13 cellular contexts compared by ENCODE assay signal in genomic region chr11:9170450-9170849, GRCh38.
DNase-seq lines count a peak whose midpoint lies in the region; ATAC-seq, FAIRE-seq and TF ChIP-seq lines count a peak whose summit lies in the region.
"Had no signal": no experiment of that assay in that cellular context is flagged by ENCODE, and none has a peak within 500 bp of the region (broad histone marks: within the 10 kb centered on the region; RNA-seq: fewer than 3 reads in every experiment).

No MANE protein-coding gene starts in this region.

- no CpG with 5 or more reads among the region's 2 CpGs for WGBS in mesendoderm (ENCODE audit: extremely low coverage, insufficient coverage, low lambda C conversion rate)
- WGBS in esophagus muscularis mucosa = 71% methylated on average over 2 of the region's 2 CpGs

- dilution Hi-C loops in endothelial cell of umbilical vein (cut with MboI; ENCODE audit: extremely low pct_ligation_motif_present, low sequenced_read_pairs) = no loop called here

- CTCF ChIA-PET in PC-3 (lab: Charles Lee) = interaction anchor here (0.6 to 0.8 kb wide), 2 partner anchors 81 to 336 kb away, joined by 4 to 5 read pairs; no protein-coding TSS in a partner anchor
- CTCF ChIA-PET in endothelial cell of umbilical vein (lab: Charles Lee) = interaction anchor here (0.7 to 2.2 kb wide), 6 partner anchors 25 to 337 kb away, joined by 3 to 11 read pairs (median 3); no protein-coding TSS in a partner anchor

- H2AFZ ChIP-seq in PC-3 (ENCODE audit: low read length) = no peak overlapping the region
- no peak overlapping the region for H2AFZ ChIP-seq in endothelial cell of umbilical vein (ENCODE audit: low read depth, low read length)

- POLR2A ChIA-PET in PC-3 (lab: Charles Lee; ENCODE audit: unreplicated experiment) (no interaction called here), endothelial cell of umbilical vein (lab: Charles Lee) (interaction anchor here (1.3 kb wide), 1 partner anchor 290 kb away, joined by 5 read pairs; the partner anchor contains the start of gene ZNF143)

- no peaks in the 10 kb centered on the region for H4K20me1 ChIP-seq in PC-3 (ENCODE audit: low read length)
- H4K20me1 ChIP-seq in endothelial cell of umbilical vein (replicated peaks; ENCODE audit: control insufficient read depth, extremely low read depth, insufficient read depth, low read length) = no peaks in the 10 kb centered on the region

- no peaks in the 10 kb centered on the region for H3K9me3 ChIP-seq in PC-3 (ENCODE audit: low read length)
- no peaks in the 10 kb centered on the region for H3K9me3 ChIP-seq in endothelial cell of umbilical vein (replicated peaks; ENCODE audit: control insufficient read depth, insufficient read depth, low read length)
- H3K9me3 ChIP-seq in esophagus muscularis mucosa = no peaks in the 10 kb centered on the region
- no peaks in the 10 kb centered on the region for H3K9me3 ChIP-seq in ascending aorta

- intact Hi-C loops in PC-3 (cut with micrococcal nuclease) = no loop called here
- intact Hi-C loops in endothelial cell of umbilical vein (cut with micrococcal nuclease) = loop anchor here (10.0 kb wide), 1 partner anchor 214 kb away; the partner anchor contains the start of gene IPO7
- intact Hi-C loops in esophagus muscularis mucosa (cut with DNase I) = loop anchor here (5.0 to 10.0 kb wide), 2 partner anchors 97 to 334 kb away; partner anchors contain the start of gene DENND5A
- intact Hi-C loops in ascending aorta (cut with DNase I) = no loop called here

- H4K8ac ChIP-seq in mesendoderm (ENCODE audit: low read depth, low read length) = no peak overlapping the region

- H2BK5ac ChIP-seq in mesendoderm (ENCODE audit: low read length) = no peak overlapping the region

- H3K4ac ChIP-seq in mesendoderm (ENCODE audit: low read depth, low read length) = no peak overlapping the region

- H3F3A ChIP-seq in PC-3 (ENCODE audit: low read length, unreplicated experiment) = no peaks in the 10 kb centered on the region

- no peak for FAIRE-seq in endothelial cell of umbilical vein (lab: Jason Lieb, UNC)

- no peak overlapping the region for H3K18ac ChIP-seq in mesendoderm (ENCODE audit: low read length)

- no peak overlapping the region for H3K4me3 ChIP-seq in PC-3 (ENCODE audit: low read length)
- H3K4me3 ChIP-seq in endothelial cell of umbilical vein (replicated peaks in 1 of 3; ENCODE audit: insufficient read depth in 1 of 3, low read depth in 1 of 3, low read length in 3 of 3) = no peak overlapping the region
- no peak overlapping the region for H3K4me3 ChIP-seq in mesendoderm (ENCODE audit: low read length)
- no peak overlapping the region for H3K4me3 ChIP-seq in esophagus muscularis mucosa
- no peak overlapping the region for H3K4me3 ChIP-seq in ascending aorta

- peak; percentile 48 for DNase-seq in EL
- DNase-seq in PC-3 = no peak
- DNase-seq in endothelial cell of umbilical vein (ENCODE audit: low read depth, low spot score) = peak; percentile 17
- DNase-seq in mesendoderm = peak; percentile 19
- DNase-seq in esophagus muscularis mucosa (ENCODE audit: extremely low spot score) = no peak
- no peak for DNase-seq in GM20000 (ENCODE audit: low spot score)
- no peak for DNase-seq in ascending aorta (ENCODE audit: low spot score in 2 of 2)
- DNase-seq in NCI-H69 (lab: John Stamatoyannopoulos, UW) = no peak
- DNase-seq: activated CD4-positive, alpha-beta T cell treated with anti-CD3 and anti-CD28 coated beads for 4 hours; NCI-H187; stimulated activated CD4-positive, alpha-beta T cell treated with anti-CD3 and anti-CD28 coated beads, Interleukin-2, amount 100 ng/mL, for 24 hours; stimulated activated CD8-positive, alpha-beta memory T cell treated with anti-CD3 and anti-CD28 coated beads, Interleukin-4, amount 100 ng/mL, for 48 hours had no signal

- H3K23ac ChIP-seq in mesendoderm (ENCODE audit: low read length) = no peak overlapping the region

- BruUV-seq in PC-3 (replicated peaks; lab: Mats Ljungman, UMichigan) = no TSS peak
- no TSS peak for BruUV-seq in endothelial cell of umbilical vein (replicated peaks; lab: Mats Ljungman, UMichigan)

- peaks cover 3% of the 10 kb centered on the region; the same call in 1 of the 2 replicates for H3K36me3 ChIP-seq in PC-3 (ENCODE audit: low read depth, low read length)
- peaks cover 7 to 8% of the 10 kb centered on the region in 2 experiments for H3K36me3 ChIP-seq in endothelial cell of umbilical vein (ENCODE audit: control insufficient read depth in 2 of 2, extremely low read depth in 1 of 2, insufficient read depth in 2 of 2, low read length in 2 of 2)
- peaks cover 3% of the 10 kb centered on the region for H3K36me3 ChIP-seq in mesendoderm (ENCODE audit: control insufficient read depth, insufficient read depth, low read length)
- H3K36me3 ChIP-seq in esophagus muscularis mucosa = peaks cover 5 to 60% (median 41%) of the 10 kb centered on the region in 4 donors
- H3K36me3 ChIP-seq in ascending aorta = peaks cover 28 to 51% of the 10 kb centered on the region in 2 donors

- ATAC-seq in PC-3 = peak; percentile 67

- peak overlapping the region; percentile 61 for H2BK120ac ChIP-seq in mesendoderm (ENCODE audit: low read depth, low read length)

- no peak overlapping the region for H3K9ac ChIP-seq in PC-3 (ENCODE audit: low read length)
- H3K9ac ChIP-seq in endothelial cell of umbilical vein (replicated peaks; ENCODE audit: extremely low read depth, insufficient read depth, low read length) = no peak overlapping the region
- no peak overlapping the region for H3K9ac ChIP-seq in mesendoderm (ENCODE audit: low read length)

- H3K9me2 ChIP-seq in PC-3 (replicated peaks; ENCODE audit: low read length) = no peaks in the 10 kb centered on the region

- H3K79me1 ChIP-seq in mesendoderm (ENCODE audit: low read length) = peaks cover 8% of the 10 kb centered on the region

- TF ChIP-seq POLR2A in endothelial cell of umbilical vein (IDR thresholded peaks at IDR 0.05; ENCODE audit: low read depth, low read length) (no peak), esophagus muscularis mucosa (IDR thresholded peaks at IDR 0.05; ENCODE audit: low read depth) (no peak)

- H2BK15ac ChIP-seq in mesendoderm (replicated peaks; ENCODE audit: low read depth) = peak overlapping the region; percentile 36

- no peak overlapping the region for H2AK5ac ChIP-seq in mesendoderm (ENCODE audit: low read length)

- H3K79me2 ChIP-seq in PC-3 (ENCODE audit: low read length) (no peaks in the 10 kb centered on the region), endothelial cell of umbilical vein (ENCODE audit: control insufficient read depth, insufficient read depth, low read length) (peaks cover 3% of the 10 kb centered on the region), mesendoderm (ENCODE audit: control insufficient read depth, insufficient read depth, low read length) (no peaks in the 10 kb centered on the region)

- TF ChIP-seq EP300 in esophagus muscularis mucosa (IDR thresholded peaks at IDR 0.05) = no peak

- no peak for TF ChIP-seq CTCF in PC-3 (conservative IDR thresholded peaks at IDR 0.05; ENCODE audit: low read depth, low read length)
- no peak for TF ChIP-seq CTCF in endothelial cell of umbilical vein (IDR thresholded peaks at IDR 0.05; ENCODE audit: extremely low read depth in 1 of 2, insufficient read depth in 1 of 2, low read depth in 1 of 2, low read length in 2 of 2)
- TF ChIP-seq CTCF in esophagus muscularis mucosa (IDR thresholded peaks at IDR 0.05) = no peak
- TF ChIP-seq CTCF in GM20000 (IDR thresholded peaks at IDR 0.05; ENCODE audit: extremely low read depth, missing control alignments) = no peak
- TF ChIP-seq CTCF in ascending aorta (IDR thresholded peaks at IDR 0.05) = no peak

- H3K27me3 ChIP-seq in PC-3 (ENCODE audit: low read length) (no peaks in the 10 kb centered on the region), endothelial cell of umbilical vein (ENCODE audit: control insufficient read depth in 2 of 2, insufficient read depth in 2 of 2, low read length in 2 of 2) (no peaks in the 10 kb centered on the region), mesendoderm (ENCODE audit: insufficient read depth, low read length, poor library complexity) (no peaks in the 10 kb centered on the region), esophagus muscularis mucosa (no peaks in the 10 kb centered on the region), ascending aorta (no peaks in the 10 kb centered on the region)

- H3K4me2 ChIP-seq in PC-3 (ENCODE audit: low read length) = no peak overlapping the region
- H3K4me2 ChIP-seq in endothelial cell of umbilical vein (ENCODE audit: insufficient read depth, low read length) = no peak overlapping the region
- no peak overlapping the region for H3K4me2 ChIP-seq in mesendoderm (ENCODE audit: low read length)

- H3K27ac ChIP-seq in PC-3 (ENCODE audit: low read length) = no peak overlapping the region
- no peak overlapping the region for H3K27ac ChIP-seq in endothelial cell of umbilical vein (ENCODE audit: insufficient read depth, low read depth, low read length)
- no peak overlapping the region for H3K27ac ChIP-seq in mesendoderm (ENCODE audit: low read depth, low read length)
- no peak overlapping the region for H3K27ac ChIP-seq in esophagus muscularis mucosa (replicated peaks in 1 of 4)
- no peak overlapping the region for H3K27ac ChIP-seq in ascending aorta
- H3K27ac ChIP-seq: RWPE1 had no signal

- H3K9me1 ChIP-seq in endothelial cell of umbilical vein (replicated peaks; ENCODE audit: control insufficient read depth, extremely low read depth, insufficient read depth, low read length) = no peaks in the 10 kb centered on the region

- H4K5ac ChIP-seq in mesendoderm (ENCODE audit: low read length) = no peak overlapping the region

- H3K4me1 ChIP-seq in PC-3 (ENCODE audit: insufficient read depth, low read length) = peaks cover 10% of the 10 kb centered on the region; the same call in 1 of the 2 replicates
- peaks cover 14% of the 10 kb centered on the region for H3K4me1 ChIP-seq in endothelial cell of umbilical vein (ENCODE audit: control insufficient read depth, extremely low read depth, insufficient read depth, low read length)
- peaks cover 2% of the 10 kb centered on the region for H3K4me1 ChIP-seq in mesendoderm (ENCODE audit: control insufficient read depth, low read depth, low read length)
- H3K4me1 ChIP-seq in esophagus muscularis mucosa = no peaks in the 10 kb centered on the region
- no peaks in the 10 kb centered on the region for H3K4me1 ChIP-seq in ascending aorta

- H3K56ac ChIP-seq in mesendoderm (ENCODE audit: low read length) = no peak overlapping the region

TF ChIP-seq in endothelial cell of umbilical vein, 7 proteins besides CTCF, POLR2A, EP300 and RAD21:
- TF ChIP-seq POLR2AphosphoS5 (IDR thresholded peaks at IDR 0.05; ENCODE audit: insufficient read depth, low read depth, low read length) (no peak), GATA2 (IDR thresholded peaks at IDR 0.05; ENCODE audit: insufficient read depth, insufficient read length, low read depth, low read length) (no peak)

Comparison
In these comparisons a context has a peak if more than half of its experiments do, and no peak if none do; other contexts are left out.
1. DNase-seq: peak in EL (single experiment), endothelial cell of umbilical vein (single experiment) and mesendoderm (single experiment); none in PC-3 (single experiment), esophagus muscularis mucosa (single experiment), GM20000 (single experiment), ascending aorta (0 of 2) and NCI-H69 (single experiment).
2. intact Hi-C loops: an anchor here in endothelial cell of umbilical vein (10.0 kb wide) and esophagus muscularis mucosa (5.0 to 10.0 kb wide); none called in PC-3 and ascending aorta.